Comparison of ENCODE assay signal across 9 cellular contexts in the genomic region with DNA sequence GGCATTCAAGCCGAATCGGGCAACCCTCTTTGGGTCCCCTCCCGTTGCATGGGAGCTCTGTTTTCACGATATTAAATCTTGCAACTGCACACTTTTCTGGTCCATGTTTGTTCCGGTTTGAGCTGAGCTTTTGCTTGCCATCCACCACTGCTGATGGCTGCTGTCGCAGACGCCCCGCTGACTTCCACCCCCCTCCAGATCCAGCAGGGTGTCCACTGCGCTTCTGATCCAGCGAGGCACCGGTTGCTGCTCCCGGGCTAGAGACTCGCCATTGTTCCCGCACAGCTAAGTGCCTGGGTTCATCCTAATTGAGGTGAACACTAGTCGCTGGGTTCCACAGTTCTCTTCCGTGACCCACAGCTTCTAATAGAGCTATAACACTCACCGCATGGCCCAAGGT. TPM values are rescaled to one million over a fixed set of nuclear protein-coding genes. Genes with fewer than 3 reads are reported as not detected.
DNase-seq lines count a peak whose midpoint lies in the region; TF ChIP-seq lines count a peak whose summit lies in the region.
"Had no signal": no experiment of that assay in that cellular context is flagged by ENCODE, and none has a peak within 500 bp of the region (broad histone marks: within the 10 kb centered on the region; RNA-seq: fewer than 3 reads in every experiment).

No MANE protein-coding gene starts in this region.

- H3K9ac ChIP-seq in neural progenitor cell = no peak overlapping the region

- H3K4me3 ChIP-seq in LNCaP clone FGC (ENCODE audit: low read depth, low read length) (peak overlapping the region; percentile 88), neural progenitor cell (peak overlapping the region; percentile 71), thyroid gland (replicated peaks in 1 of 3) (peak overlapping the region in 1 of 3 donors; percentile 90)

- H3K27me3 Mint-ChIP-seq in dendritic cell treated with granulocyte-macrophage colony-stimulating factor and Interleukin-4, amounts not matched to agents 40 ng/mL and 50 ng/mL, for 4 days = no peaks in the 10 kb centered on the region
- H3K27me3 Mint-ChIP-seq in neural progenitor cell (ENCODE audit: insufficient read depth, low read depth) = peaks cover 2% of the 10 kb centered on the region

- H3K79me2 ChIP-seq in neural progenitor cell (ENCODE audit: low read depth) = no peaks in the 10 kb centered on the region

- no peaks in the 10 kb centered on the region for H3F3A ChIP-seq in neural progenitor cell (ENCODE audit: low read depth)

- WGBS in thyroid gland, 2 donors = 79 to 85% methylated on average over 17 of the region's 17 CpGs

- peak overlapping the region; percentile 95 for H3K4me2 ChIP-seq in neural progenitor cell

- no peak for TF ChIP-seq POLR2A in thyroid gland (IDR thresholded peaks at IDR 0.05)

- H3K4me1 Mint-ChIP-seq in dendritic cell treated with granulocyte-macrophage colony-stimulating factor and Interleukin-4, amounts not matched to agents 40 ng/mL and 50 ng/mL, for 4 days (ENCODE audit: low read depth) = peaks cover 29% of the 10 kb centered on the region
- H3K4me1 Mint-ChIP-seq in neural progenitor cell = peaks cover 10% of the 10 kb centered on the region

- DNase-seq in LNCaP clone FGC (ENCODE audit: low read depth) (no peak), neural progenitor cell (ENCODE audit: low spot score) (no peak), thyroid gland (no peak), cortex of kidney (lab: John Stamatoyannopoulos, UW) (no peak)
- no peak for DNase-seq in stimulated activated CD4-positive, alpha-beta T cell treated with anti-CD3 and anti-CD28 coated beads, Interleukin-4, amount 100 ng/mL, for 4 hours
- no peak for DNase-seq in stimulated activated CD4-positive, alpha-beta T cell treated with anti-CD3 and anti-CD28 coated beads, Interleukin-2, amount 100 ng/mL, for 24 hours
- DNase-seq: WERI-Rb-1 had no signal

- H3K9me3 Mint-ChIP-seq in dendritic cell treated with granulocyte-macrophage colony-stimulating factor and Interleukin-4, amounts not matched to agents 40 ng/mL and 50 ng/mL, for 4 days = no peaks in the 10 kb centered on the region
- H3K9me3 Mint-ChIP-seq in neural progenitor cell = no peaks in the 10 kb centered on the region

- no peak for TF ChIP-seq CTCF in C4-2B (conservative IDR thresholded peaks at IDR 0.05)
- TF ChIP-seq CTCF in LNCaP clone FGC (IDR thresholded peaks at IDR 0.05; ENCODE audit: control insufficient read depth, extremely low read depth, insufficient read depth) = no peak
- TF ChIP-seq CTCF in neural progenitor cell (IDR thresholded peaks at IDR 0.05) = no peak
- TF ChIP-seq CTCF in thyroid gland (IDR thresholded peaks at IDR 0.05) = no peak

- intact Hi-C loops in dendritic cell treated with granulocyte-macrophage colony-stimulating factor and Interleukin-4, amounts not matched to agents 40 ng/mL and 50 ng/mL, for 4 days (cut with micrococcal nuclease) = no loop called here
- intact Hi-C loops in thyroid gland (cut with DNase I) = no loop called here

- H3K36me3 ChIP-seq in neural progenitor cell (no peaks in the 10 kb centered on the region), thyroid gland (no peaks in the 10 kb centered on the region)
- H3K36me3 ChIP-seq: WERI-Rb-1 had no signal

- peak overlapping the region; percentile 67; the same call in 1 of the 2 replicates for H3K27ac ChIP-seq in C4-2B
- no peak overlapping the region for H3K27ac ChIP-seq in neural progenitor cell
- H3K27ac ChIP-seq in thyroid gland = peak overlapping the region in 1 of 3 donors; percentile 71

- H3K9me3 ChIP-seq in neural progenitor cell (ENCODE audit: low read depth) (no peaks in the 10 kb centered on the region), thyroid gland (no peaks in the 10 kb centered on the region)

- H3K4me1 ChIP-seq in neural progenitor cell (peaks cover 4% of the 10 kb centered on the region), thyroid gland (peaks cover 16 to 31% of the 10 kb centered on the region in 2 donors)

- H4K20me1 ChIP-seq in neural progenitor cell (ENCODE audit: low read depth) = no peaks in the 10 kb centered on the region

- no peaks in the 10 kb centered on the region for H3K27me3 ChIP-seq in neural progenitor cell
- no peaks in the 10 kb centered on the region for H3K27me3 ChIP-seq in thyroid gland

- H3K27ac Mint-ChIP-seq in dendritic cell treated with granulocyte-macrophage colony-stimulating factor and Interleukin-4, amounts not matched to agents 40 ng/mL and 50 ng/mL, for 4 days = peak overlapping the region; percentile 96
- H3K27ac Mint-ChIP-seq in neural progenitor cell = no peak overlapping the region

- H3K4me3 Mint-ChIP-seq in dendritic cell treated with granulocyte-macrophage colony-stimulating factor and Interleukin-4, amounts not matched to agents 40 ng/mL and 50 ng/mL, for 4 days = peak overlapping the region; percentile 98
- H3K4me3 Mint-ChIP-seq in neural progenitor cell = peak overlapping the region; percentile 95

- H2AFZ ChIP-seq in neural progenitor cell (replicated peaks) = no peak overlapping the region

- peaks cover 13% of the 10 kb centered on the region for H3K36me3 Mint-ChIP-seq in dendritic cell treated with granulocyte-macrophage colony-stimulating factor and Interleukin-4, amounts not matched to agents 40 ng/mL and 50 ng/mL, for 4 days (ENCODE audit: low read depth)
- no peaks in the 10 kb centered on the region for H3K36me3 Mint-ChIP-seq in neural progenitor cell

RNA-seq across cellular contexts. Expression of gene ACOX3, which starts 13.3 kb away (rescaled TPM):
- total RNA-seq in neural progenitor cell (ENCODE audit: low replicate concordance) = 14.0 and 20.1 TPM in 2 replicates
- total RNA-seq in thyroid gland = 10 to 100 TPM; 28.2 to 61.8 (median 47.7) TPM

RNA-seq across cellular contexts. Expression of gene TRMT44, which starts 13.3 kb away (rescaled TPM):
- total RNA-seq in neural progenitor cell (ENCODE audit: low replicate concordance) (19.9 and 24.2 TPM in 2 replicates), thyroid gland (10 to 100 TPM; 36.4 to 56.4 (median 43.9) TPM)
